ENCODE assay signal across 23 cellular contexts in genomic region chr3:79824166-79824565, GRCh38.
"Had no signal": no experiment of that assay in that cellular context is flagged by ENCODE, and none has a peak within 500 bp of the region (broad histone marks: within the 10 kb centered on the region; RNA-seq: fewer than 3 reads in every experiment).

No MANE protein-coding gene starts in this region.

- DNase-seq: dermis blood vessel endothelial cell; dorsolateral prefrontal cortex; effector CD4-positive, alpha-beta T cell; effector memory CD4-positive, alpha-beta T cell; foreskin keratinocyte; hypothalamus; immature natural killer cell; islet precursor cell; kidney; kidney glomerular epithelial cell; left colon; left ventricle myocardium inferior; lower lobe of right lung; mesenchymal stem cell; midbrain; naive thymus-derived CD4-positive, alpha-beta T cell had no signal

- FAIRE-seq: endothelial cell of umbilical vein had no signal

- H3K4me3 ChIP-seq: coronary artery, dorsolateral prefrontal cortex, esophagus muscularis mucosa, gastroesophageal sphincter, heart left ventricle, hepatocyte, left ventricle myocardium inferior, lower lobe of right lung had no signal

- H2AFZ ChIP-seq: hepatocyte had no signal

- H3K27me3 Mint-ChIP-seq: naive thymus-derived CD4-positive, alpha-beta T cell had no signal

- H3K79me2 ChIP-seq: hepatocyte had no signal

- H3K27ac Mint-ChIP-seq: immature natural killer cell; naive thymus-derived CD4-positive, alpha-beta T cell had no signal

- H3K27me3 ChIP-seq: esophagus muscularis mucosa, foreskin keratinocyte, gastroesophageal sphincter, heart left ventricle, hepatocyte had no signal

- H3K36me3 Mint-ChIP-seq: immature natural killer cell; naive thymus-derived CD4-positive, alpha-beta T cell had no signal

- H3K4me1 ChIP-seq: esophagus muscularis mucosa, foreskin keratinocyte, gastroesophageal sphincter, heart left ventricle, left ventricle myocardium inferior, lower lobe of right lung had no signal

- H3K4me1 Mint-ChIP-seq: immature natural killer cell; naive thymus-derived CD4-positive, alpha-beta T cell had no signal

- H3K9me3 ChIP-seq: esophagus muscularis mucosa, lower lobe of right lung had no signal

- H3K4me2 ChIP-seq: hepatocyte had no signal

- ATAC-seq: foreskin keratinocyte; gastroesophageal sphincter; heart left ventricle; left colon; left lobe of liver; naive thymus-derived CD4-positive, alpha-beta T cell had no signal

- H3K36me3 ChIP-seq: esophagus muscularis mucosa, gastroesophageal sphincter, heart left ventricle, left ventricle myocardium inferior, lower lobe of right lung had no signal

- H3K27ac ChIP-seq: coronary artery, dorsolateral prefrontal cortex, esophagus muscularis mucosa, foreskin keratinocyte, gastroesophageal sphincter, heart left ventricle, hepatocyte, left ventricle myocardium inferior, lower lobe of right lung had no signal

- H3K4me3 Mint-ChIP-seq: immature natural killer cell; naive thymus-derived CD4-positive, alpha-beta T cell had no signal
